12 cellular contexts compared by ENCODE assay signal in genomic region chr18:51236225-51236624, GRCh38. TPM values are rescaled to one million over a fixed set of nuclear protein-coding genes. Genes with fewer than 3 reads are reported as not detected.
DNase-seq lines count a peak whose midpoint lies in the region; ATAC-seq and TF ChIP-seq lines count a peak whose summit lies in the region.
"Had no signal": no experiment of that assay in that cellular context is flagged by ENCODE, and none has a peak within 500 bp of the region (broad histone marks: within the 10 kb centered on the region; RNA-seq: fewer than 3 reads in every experiment).

No MANE protein-coding gene starts in this region.

- 49% methylated on average over 2 of the region's 2 CpGs for WGBS in right cardiac atrium
- WGBS in prostate gland: 36% methylated on average over 2 of the region's 2 CpGs

- H3K27me3 ChIP-seq in right cardiac atrium (ENCODE audit: control insufficient read depth, insufficient read depth): no peaks in the 10 kb centered on the region
- H3K27me3 ChIP-seq in prostate gland (replicated peaks; ENCODE audit: insufficient read depth): no peaks in the 10 kb centered on the region

- no peak for TF ChIP-seq POLR2A in prostate gland (IDR thresholded peaks at IDR 0.05)

- H3K4me1 Mint-ChIP-seq in T-helper 2 cell treated with Interferon-gamma antibody and Interleukin-4, amounts not matched to agents 5 μg/mL and 100 μg/mL, for 36 hours (ENCODE audit: low read depth): peaks cover 22% of the 10 kb centered on the region
- H3K4me1 Mint-ChIP-seq in CD14-positive monocyte: peaks cover 5% of the 10 kb centered on the region

- H3K27ac ChIP-seq in right cardiac atrium (ENCODE audit: low read length) (no peak overlapping the region), prostate gland (no peak overlapping the region)
- H3K27ac ChIP-seq: VCaP had no signal

- H3K4me3 Mint-ChIP-seq in T-helper 2 cell treated with Interferon-gamma antibody and Interleukin-4, amounts not matched to agents 5 μg/mL and 100 μg/mL, for 36 hours: no peak overlapping the region
- no peak overlapping the region for H3K4me3 Mint-ChIP-seq in CD14-positive monocyte
- H3K4me3 Mint-ChIP-seq: CD4-positive, CD25-positive, alpha-beta regulatory T cell had no signal

- H3K4me3 ChIP-seq in right cardiac atrium (ENCODE audit: low read length): no peak overlapping the region
- H3K4me3 ChIP-seq in fibroblast of villous mesenchyme (ENCODE audit: low read depth, low read length): no peak overlapping the region
- no peak overlapping the region for H3K4me3 ChIP-seq in prostate gland

- intact Hi-C loops in right cardiac atrium (cut with DNase I) (no loop called here), cardiac septum (cut with DNase I) (no loop called here), CD14-positive monocyte (cut with micrococcal nuclease) (no loop called here), prostate gland (cut with DNase I) (no loop called here)

- DNase-seq in right cardiac atrium (no peak), cardiac septum (ENCODE audit: low spot score) (no peak), fibroblast of villous mesenchyme (ENCODE audit: low read depth) (peak; percentile 33), CD14-positive monocyte (ENCODE audit: low spot score) (no peak), superior temporal gyrus (ENCODE audit: extremely low spot score) (no peak), prostate gland (ENCODE audit: low spot score) (no peak)
- peak; percentile 17 for DNase-seq in T-helper 2 cell treated with Interferon-gamma antibody and Interleukin-4, amounts not matched to agents 5 μg/mL and 100 μg/mL, for 36 hours (ENCODE audit: low spot score)
- DNase-seq: caudate nucleus, NCI-H2029 treated with DMSO at 0.1 percent for 48 hours had no signal

- TF ChIP-seq CTCF in fibroblast of villous mesenchyme (IDR thresholded peaks at IDR 0.05; ENCODE audit: insufficient read depth, low read depth, low read length) (no peak), CD14-positive monocyte (IDR thresholded peaks at IDR 0.05) (no peak), prostate gland (IDR thresholded peaks at IDR 0.05) (no peak)

- ATAC-seq in right cardiac atrium (peak; percentile 19 to 82), HG03521 (IDR thresholded peaks at IDR 0.05; ENCODE audit: unreplicated experiment) (no peak)

- no peak overlapping the region for H3K27ac Mint-ChIP-seq in T-helper 2 cell treated with Interferon-gamma antibody and Interleukin-4, amounts not matched to agents 5 μg/mL and 100 μg/mL, for 36 hours
- no peak overlapping the region for H3K27ac Mint-ChIP-seq in CD14-positive monocyte
- H3K27ac Mint-ChIP-seq: CD4-positive, CD25-positive, alpha-beta regulatory T cell had no signal

- H3K27me3 Mint-ChIP-seq in T-helper 2 cell treated with Interferon-gamma antibody and Interleukin-4, amounts not matched to agents 5 μg/mL and 100 μg/mL, for 36 hours (ENCODE audit: low read depth): no peaks in the 10 kb centered on the region
- H3K27me3 Mint-ChIP-seq in CD14-positive monocyte (ENCODE audit: low read depth in 3 of 3): peaks cover 2 to 7% (median 5%) of the 10 kb centered on the region in 3 donors
- H3K27me3 Mint-ChIP-seq: CD4-positive, CD25-positive, alpha-beta regulatory T cell had no signal

- H3K9me3 ChIP-seq in right cardiac atrium (ENCODE audit: control insufficient read depth, low read length) (no peaks in the 10 kb centered on the region), prostate gland (no peaks in the 10 kb centered on the region)

- no peaks in the 10 kb centered on the region for H3K9me3 Mint-ChIP-seq in T-helper 2 cell treated with Interferon-gamma antibody and Interleukin-4, amounts not matched to agents 5 μg/mL and 100 μg/mL, for 36 hours
- no peaks in the 10 kb centered on the region for H3K9me3 Mint-ChIP-seq in CD14-positive monocyte

- no peaks in the 10 kb centered on the region for H3K36me3 ChIP-seq in prostate gland

- H3K36me3 Mint-ChIP-seq in T-helper 2 cell treated with Interferon-gamma antibody and Interleukin-4, amounts not matched to agents 5 μg/mL and 100 μg/mL, for 36 hours (ENCODE audit: low read depth): no peaks in the 10 kb centered on the region
- no peaks in the 10 kb centered on the region for H3K36me3 Mint-ChIP-seq in CD14-positive monocyte
- H3K36me3 Mint-ChIP-seq: CD4-positive, CD25-positive, alpha-beta regulatory T cell had no signal

- H3K4me1 ChIP-seq in right cardiac atrium (ENCODE audit: control insufficient read depth, insufficient read depth, low read length) (peaks cover 1% of the 10 kb centered on the region), prostate gland (replicated peaks) (no peaks in the 10 kb centered on the region)

RNA-seq across cellular contexts. Expression of gene MEX3C, which starts 38.7 kb away (rescaled TPM):
- 10 to 100 TPM; 17.3 to 22.2 (median 20.3) TPM for total RNA-seq in right cardiac atrium
- 9.2 TPM for polyA plus RNA-seq in right cardiac atrium
- total RNA-seq in cardiac septum: 21.6 TPM
- total RNA-seq in fibroblast of villous mesenchyme: 44.8 and 50.5 TPM in 2 replicates
- polyA plus RNA-seq in CD14-positive monocyte: 1 to 10 TPM; 2.3 to 5.2 TPM
- 10 to 100 TPM; 29.2 to 54.0 TPM for total RNA-seq in prostate gland

Comparison
In these comparisons a context has a peak if more than half of its experiments do, and no peak if none do; other contexts are left out.
1. DNase-seq: peak in T-helper 2 cell treated with Interferon-gamma antibody and Interleukin-4, amounts not matched to agents 5 μg/mL and 100 μg/mL, for 36 hours (single experiment) and fibroblast of villous mesenchyme (single experiment); none in right cardiac atrium (0 of 3), cardiac septum (single experiment), CD14-positive monocyte (single experiment), superior temporal gyrus (single experiment) and prostate gland (single experiment).